In genomic region chr21:23853796-23854379, GRCh38 we compare ENCODE assay signal across 8 cellular contexts.
A peak's percentile ranks its signal among the peaks of the same experiment; 100 is the strongest.
DNase-seq lines count a peak whose midpoint lies in the region; ATAC-seq and TF ChIP-seq lines count a peak whose summit lies in the region.

No MANE protein-coding gene starts in this region.

- no peak overlapping the region for H3K9ac ChIP-seq in neural progenitor cell

- no peaks in the 10 kb centered on the region for H3K36me3 Mint-ChIP-seq in neural progenitor cell

- ATAC-seq in HG02642 (IDR thresholded peaks at IDR 0.05; ENCODE audit: poor library complexity, unreplicated experiment) (peak; percentile 72), GM19452 (IDR thresholded peaks at IDR 0.05; ENCODE audit: unreplicated experiment) (no peak)

- H3K27me3 Mint-ChIP-seq in neural progenitor cell (ENCODE audit: insufficient read depth, low read depth) = no peaks in the 10 kb centered on the region

- H3K27ac ChIP-seq in neural progenitor cell = no peak overlapping the region

- H3K4me2 ChIP-seq in neural progenitor cell = no peak overlapping the region

- TF ChIP-seq CTCF in neural progenitor cell (IDR thresholded peaks at IDR 0.05) = peak; percentile 32

- no peak overlapping the region for H3K4me3 Mint-ChIP-seq in neural progenitor cell

- no peak overlapping the region for H2AFZ ChIP-seq in neural progenitor cell (replicated peaks)

- H3K36me3 ChIP-seq in neural progenitor cell = no peaks in the 10 kb centered on the region

- H3K9me3 ChIP-seq in neural progenitor cell (ENCODE audit: low read depth) = peaks cover 11% of the 10 kb centered on the region

- no peaks in the 10 kb centered on the region for H3K9me3 Mint-ChIP-seq in neural progenitor cell

- H3F3A ChIP-seq in neural progenitor cell (ENCODE audit: low read depth) = no peaks in the 10 kb centered on the region

- no peaks in the 10 kb centered on the region for H3K4me1 ChIP-seq in neural progenitor cell

- no peaks in the 10 kb centered on the region for H3K27me3 ChIP-seq in neural progenitor cell

- no peaks in the 10 kb centered on the region for H3K4me1 Mint-ChIP-seq in neural progenitor cell

- no peak overlapping the region for H3K27ac Mint-ChIP-seq in neural progenitor cell

- H3K4me3 ChIP-seq in neural progenitor cell = no peak overlapping the region

- DNase-seq in NCI-H510A treated with DMSO at 0.1 percent for 48 hours (lab: John Stamatoyannopoulos, UW) (peak; percentile 11), NCI-H510A (lab: John Stamatoyannopoulos, UW) (no peak), NCI-H82 treated with DMSO at 0.1 percent for 48 hours (lab: John Stamatoyannopoulos, UW; ENCODE audit: unreplicated experiment) (peak; percentile 1), cerebellar cortex (ENCODE audit: low spot score) (peak; percentile 19), neural progenitor cell (ENCODE audit: low spot score) (no peak)
- DNase-seq in activated effector memory CD4-positive, alpha-beta T cell treated with anti-CD3 and anti-CD28 coated beads, Interleukin-2, amount 50 U/mL, for 16 hours = no peak

- no peaks in the 10 kb centered on the region for H4K20me1 ChIP-seq in neural progenitor cell (ENCODE audit: low read depth)

- no peaks in the 10 kb centered on the region for H3K79me2 ChIP-seq in neural progenitor cell (ENCODE audit: low read depth)

Comparison
In these comparisons a context has a peak if more than half of its experiments do, and no peak if none do; other contexts are left out.
1. DNase-seq: peak in NCI-H510A treated with DMSO at 0.1 percent for 48 hours (single experiment), NCI-H82 treated with DMSO at 0.1 percent for 48 hours (single experiment) and cerebellar cortex (single experiment); none in NCI-H510A (single experiment), neural progenitor cell (single experiment) and activated effector memory CD4-positive, alpha-beta T cell treated with anti-CD3 and anti-CD28 coated beads, Interleukin-2, amount 50 U/mL, for 16 hours (single experiment).